In genomic region chr1:23122023-23122738, GRCh38 we compare ENCODE assay signal across 1 cellular context.
TF ChIP-seq lines count a peak whose summit lies in the region.

No MANE protein-coding gene starts in this region.

TF ChIP-seq in GM23338, 12 proteins besides CTCF, POLR2A, EP300 and RAD21 (continued from another document):
- TF ChIP-seq ZNF462 (CRISPR knock-in tag; IDR thresholded peaks at IDR 0.05) = no peak
- TF ChIP-seq ZNF114 (CRISPR knock-in tag; IDR thresholded peaks at IDR 0.05) = no peak
- no peak for TF ChIP-seq JUNB (IDR thresholded peaks at IDR 0.05; ENCODE audit: unreplicated experiment)
- TF ChIP-seq ETS1 (IDR thresholded peaks at IDR 0.05) = no peak
- no peak for TF ChIP-seq NANOG (IDR thresholded peaks at IDR 0.05; ENCODE audit: borderline replicate concordance)
- TF ChIP-seq ZNF331 (CRISPR knock-in tag; IDR thresholded peaks at IDR 0.05; ENCODE audit: low read depth) = no peak
- no peak for TF ChIP-seq POLR2AphosphoS5 (IDR thresholded peaks at IDR 0.05; ENCODE audit: low read depth)
- TF ChIP-seq CREB1 (CRISPR knock-in tag; IDR thresholded peaks at IDR 0.05; ENCODE audit: low read depth) = no peak
- no peak for TF ChIP-seq STAT1 (IDR thresholded peaks at IDR 0.05; ENCODE audit: unreplicated experiment)
- TF ChIP-seq REST (IDR thresholded peaks at IDR 0.05; ENCODE audit: unreplicated experiment) = no peak
